1 cellular context compared by ENCODE assay signal in genomic region chr15:88638626-88639372, GRCh38.
TF ChIP-seq lines count a peak whose summit lies in the region.

Gene ISG20 (plus strand): TSS chr15:88639016. CDS start chr15:88639367, 351 bp downstream.

TF ChIP-seq in K562, 482 proteins besides CTCF, POLR2A, EP300 and RAD21 (continued from another document and continues in another):
- TF ChIP-seq TOE1 (IDR thresholded peaks at IDR 0.05; ENCODE audit: borderline replicate concordance) (peak; percentile 90), TOE1 (CRISPR knock-in tag; IDR thresholded peaks at IDR 0.05; ENCODE audit: borderline replicate concordance, low read depth) (0 out of 2 replicates have a peak, but pooled peaks have one; percentile 26), ZNF639 (CRISPR knock-in tag; conservative IDR thresholded peaks at IDR 0.05 in 1 of 2, IDR thresholded peaks at IDR 0.05 in 1 of 2) (no peak; a peak in 1 of 4 replicates), JUND (IDR thresholded peaks at IDR 0.05; ENCODE audit: borderline replicate concordance, low read depth, low read length) (peak; percentile 99), JUND (tag; IDR thresholded peaks at IDR 0.05; ENCODE audit: borderline replicate concordance, low read depth, low read length) (peak; percentile 99), FOXP1 (CRISPR knock-in tag; IDR thresholded peaks at IDR 0.05) (peak; percentile 98), ATF1 (CRISPR knock-in tag; IDR thresholded peaks at IDR 0.05) (no peak), ATF1 (tag; IDR thresholded peaks at IDR 0.05) (peak; percentile 96), PHF8 (IDR thresholded peaks at IDR 0.05; ENCODE audit: borderline replicate concordance, low read length) (peak; percentile 18; the same call in 1 of the 2 replicates), CXXC5 (CRISPR knock-in tag; IDR thresholded peaks at IDR 0.05) (peak; percentile 89), PREB (CRISPR knock-in tag; IDR thresholded peaks at IDR 0.05) (no peak), CUX1 (CRISPR knock-in tag; IDR thresholded peaks at IDR 0.05) (no peak; the same call in 1 of the 2 replicates), TEAD4 (IDR thresholded peaks at IDR 0.05; ENCODE audit: low read length) (peak; percentile 80), TEAD4 (CRISPR knock-in tag; IDR thresholded peaks at IDR 0.05; ENCODE audit: borderline replicate concordance) (no peak), ZNF217 (CRISPR knock-in tag; IDR thresholded peaks at IDR 0.05) (no peak), SMARCB1 (IDR thresholded peaks at IDR 0.05; ENCODE audit: insufficient read length, low read depth) (no peak), KDM5B (IDR thresholded peaks at IDR 0.05; ENCODE audit: insufficient replicate concordance, low read depth, low read length) (peak; percentile 44), ZNF668 (CRISPR knock-in tag; IDR thresholded peaks at IDR 0.05) (no peak), SREBF2 (CRISPR knock-in tag; IDR thresholded peaks at IDR 0.05) (no peak), POLR2G (IDR thresholded peaks at IDR 0.05; ENCODE audit: low read depth, low read length) (peak; percentile 90), TAF9B (IDR thresholded peaks at IDR 0.05; ENCODE audit: partially characterized antibody) (peak; percentile 96), NBN (IDR thresholded peaks at IDR 0.05; ENCODE audit: low read depth) (peak; percentile 91), ZBTB1 (CRISPR knock-in tag; IDR thresholded peaks at IDR 0.05; ENCODE audit: borderline replicate concordance, low read depth) (no peak), ZBTB9 (CRISPR knock-in tag; IDR thresholded peaks at IDR 0.05) (no peak), HDAC6 (IDR thresholded peaks at IDR 0.05; ENCODE audit: low read depth, low read length) (no peak), DPF2 (IDR thresholded peaks at IDR 0.05) (peak; percentile 94), MBD1 (CRISPR knock-in tag; IDR thresholded peaks at IDR 0.05) (no peak), CBFA2T3 (IDR thresholded peaks at IDR 0.05) (peak; percentile 93), ZEB2 (IDR thresholded peaks at IDR 0.05) (peak; percentile 94), RCOR1 (IDR thresholded peaks at IDR 0.05; ENCODE audit: borderline replicate concordance in 1 of 2, low read depth in 2 of 2, low read length in 2 of 2) (peak; percentile 50 to 97; a peak in 3 of 4 replicates), SP1 (CRISPR knock-in tag; IDR thresholded peaks at IDR 0.05) (peak; percentile 79), ERF (CRISPR knock-in tag; IDR thresholded peaks at IDR 0.05) (no peak), MLLT1 (IDR thresholded peaks at IDR 0.05) (no peak), HMGN3 (IDR thresholded peaks at IDR 0.05; ENCODE audit: borderline replicate concordance, extremely low read depth, insufficient read length, low read depth, low read length) (peak; percentile 71), PCBP1 (IDR thresholded peaks at IDR 0.05; ENCODE audit: low read depth, low read length, poor library complexity, severe bottlenecking) (peak; percentile 68), NFIX (CRISPR knock-in tag; IDR thresholded peaks at IDR 0.05; ENCODE audit: low read depth) (no peak), FOXA3 (CRISPR knock-in tag; conservative IDR thresholded peaks at IDR 0.05 in 1 of 2, IDR thresholded peaks at IDR 0.05 in 1 of 2) (peak in 1 of 2 experiments; percentile 86; a peak in 3 of 4 replicates), ATF7 (IDR thresholded peaks at IDR 0.05) (peak; percentile 98), VEZF1 (CRISPR knock-in tag; IDR thresholded peaks at IDR 0.05) (peak; percentile 94), NRF1 (conservative IDR thresholded peaks at IDR 0.05 in 1 of 2, IDR thresholded peaks at IDR 0.05 in 1 of 2) (peak; percentile 69 to 74), HDAC2 (IDR thresholded peaks at IDR 0.05) (peak; percentile 92), HLTF (IDR thresholded peaks at IDR 0.05) (peak; percentile 56; the same call in 1 of the 2 replicates), HMG20B (CRISPR knock-in tag; IDR thresholded peaks at IDR 0.05) (no peak), TCF3 (CRISPR knock-in tag; IDR thresholded peaks at IDR 0.05) (peak; percentile 89), ZNF263 (CRISPR knock-in tag; IDR thresholded peaks at IDR 0.05; ENCODE audit: borderline replicate concordance) (peak; percentile 36; the same call in 1 of the 2 replicates), ZNF121 (CRISPR knock-in tag; conservative IDR thresholded peaks at IDR 0.05) (peak; percentile 100), MXD1 (CRISPR knock-in tag; IDR thresholded peaks at IDR 0.05; ENCODE audit: borderline replicate concordance, poor library complexity, severe bottlenecking) (no peak), TRIM28 (IDR thresholded peaks at IDR 0.05) (no peak), STAT5B (CRISPR knock-in tag; IDR thresholded peaks at IDR 0.05) (no peak), ZBTB12 (CRISPR knock-in tag; IDR thresholded peaks at IDR 0.05) (peak; percentile 80), ARID1B (IDR thresholded peaks at IDR 0.05) (peak; percentile 93), MLX (CRISPR knock-in tag; conservative IDR thresholded peaks at IDR 0.05) (peak in 1 of 2 experiments; percentile 69; a peak in 1 of 4 replicates), ZNF444 (CRISPR knock-in tag; IDR thresholded peaks at IDR 0.05) (0 out of 2 replicates have a peak, but pooled peaks have one; percentile 14)
